ENCODE assay signal across 14 cellular contexts in the genomic region with DNA sequence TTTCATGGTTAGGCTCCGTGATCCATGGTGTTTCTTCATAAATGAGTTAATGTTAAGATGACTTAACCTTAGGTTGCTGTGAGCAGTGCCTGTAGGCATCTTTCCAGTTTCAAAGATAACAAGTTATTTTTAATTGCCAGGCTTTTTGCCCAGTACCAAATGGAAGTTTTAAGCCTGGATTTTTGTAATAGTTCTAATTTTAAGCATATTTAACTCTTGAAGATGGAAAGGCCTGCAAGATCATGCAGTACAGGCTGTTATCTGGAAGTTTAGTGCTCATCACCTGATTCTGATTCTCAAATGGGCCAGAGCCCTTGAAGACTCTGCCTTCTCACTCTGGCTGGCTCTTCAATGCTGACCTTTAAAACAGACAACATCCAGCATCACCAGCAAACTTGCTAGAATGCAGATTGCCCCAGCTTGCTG.
DNase-seq lines count a peak whose midpoint lies in the region; ATAC-seq and FAIRE-seq lines count a peak whose summit lies in the region.
"Had no signal": no experiment of that assay in that cellular context is flagged by ENCODE, and none has a peak within 500 bp of the region (broad histone marks: within the 10 kb centered on the region; RNA-seq: fewer than 3 reads in every experiment).

No MANE protein-coding gene starts in this region.

- no peak overlapping the region for H3K4me3 ChIP-seq in effector memory CD4-positive, alpha-beta T cell (ENCODE audit: insufficient read depth, low read depth, low read length, poor library complexity, severe bottlenecking)
- H3K4me3 ChIP-seq: upper lobe of right lung had no signal

- no peak for FAIRE-seq in RCC 7860 (lab: Jason Lieb, UNC)
- FAIRE-seq: A204.1, GM12891 had no signal

- peaks cover 4% of the 10 kb centered on the region for H3K9me3 ChIP-seq in effector memory CD4-positive, alpha-beta T cell (ENCODE audit: control insufficient read depth, low read length)
- H3K9me3 ChIP-seq: upper lobe of right lung had no signal

- peak; percentile 70 to 80 for ATAC-seq in left cardiac atrium
- ATAC-seq in stimulated activated effector memory CD8-positive, alpha-beta T cell treated with anti-CD3 and anti-CD28 coated beads, Interleukin-12 subunit alpha, Interleukin-12 subunit beta, amount 100 ng/mL, for 72 hours, result no peak
- no peak for ATAC-seq in GM21737 (IDR thresholded peaks at IDR 0.05; ENCODE audit: unreplicated experiment)
- ATAC-seq: foreskin keratinocyte, upper lobe of right lung had no signal

- H3K27ac ChIP-seq in effector memory CD4-positive, alpha-beta T cell (ENCODE audit: insufficient read depth, low read length, poor library complexity, severe bottlenecking), result no peak overlapping the region
- H3K27ac ChIP-seq: foreskin keratinocyte, upper lobe of right lung had no signal

- H3K4me3 Mint-ChIP-seq in T-helper 2 cell treated with Interferon-gamma antibody and Interleukin-4, amounts not matched to agents 5 μg/mL and 100 μg/mL, for 36 hours, result no peak overlapping the region
- peak overlapping the region; percentile 57 for H3K4me3 Mint-ChIP-seq in activated naive CD8-positive, alpha-beta T cell
- no peak overlapping the region for H3K4me3 Mint-ChIP-seq in stimulated activated effector memory CD8-positive, alpha-beta T cell treated with anti-CD3 and anti-CD28 coated beads, Interleukin-12 subunit alpha, Interleukin-12 subunit beta, amount 100 ng/mL, for 72 hours

- intact Hi-C loops in left cardiac atrium (cut with DNase I), result loop anchor here in 1 of 2 donors (10.0 kb wide), 1 partner anchor 71 kb away; no protein-coding TSS in a partner anchor

- H3K27ac Mint-ChIP-seq in T-helper 2 cell treated with Interferon-gamma antibody and Interleukin-4, amounts not matched to agents 5 μg/mL and 100 μg/mL, for 36 hours, result peak overlapping the region; percentile 51
- peak overlapping the region; percentile 91 for H3K27ac Mint-ChIP-seq in activated naive CD8-positive, alpha-beta T cell
- H3K27ac Mint-ChIP-seq in stimulated activated effector memory CD8-positive, alpha-beta T cell treated with anti-CD3 and anti-CD28 coated beads, Interleukin-12 subunit alpha, Interleukin-12 subunit beta, amount 100 ng/mL, for 72 hours, result peak overlapping the region; percentile 26

- peaks cover 68% of the 10 kb centered on the region for H3K36me3 Mint-ChIP-seq in T-helper 2 cell treated with Interferon-gamma antibody and Interleukin-4, amounts not matched to agents 5 μg/mL and 100 μg/mL, for 36 hours (ENCODE audit: low read depth)
- H3K36me3 Mint-ChIP-seq in activated naive CD8-positive, alpha-beta T cell, result peaks cover 27% of the 10 kb centered on the region
- peaks cover 94% of the 10 kb centered on the region for H3K36me3 Mint-ChIP-seq in stimulated activated effector memory CD8-positive, alpha-beta T cell treated with anti-CD3 and anti-CD28 coated beads, Interleukin-12 subunit alpha, Interleukin-12 subunit beta, amount 100 ng/mL, for 72 hours

- no peak for DNase-seq in T-helper 2 cell treated with Interferon-gamma antibody and Interleukin-4, amounts not matched to agents 5 μg/mL and 100 μg/mL, for 36 hours (ENCODE audit: low spot score)
- DNase-seq in T-helper 2 cell (no peak), left cardiac atrium (no peak), RCC 7860 (ENCODE audit: low spot score) (no peak)
- DNase-seq in stimulated activated effector memory CD8-positive, alpha-beta T cell treated with anti-CD3 and anti-CD28 coated beads, Interleukin-12 subunit alpha, Interleukin-12 subunit beta, amount 100 ng/mL, for 72 hours (ENCODE audit: low spot score in 2 of 2), result no peak
- DNase-seq in effector memory CD4-positive, alpha-beta T cell, result no peak
- DNase-seq: foreskin keratinocyte; NCI-H510A treated with DMSO at 0.1 percent for 48 hours; stimulated activated CD4-positive, alpha-beta T cell treated with anti-CD3 and anti-CD28 coated beads, Interleukin-2, amount 100 ng/mL, for 24 hours; upper lobe of right lung had no signal

- no peaks in the 10 kb centered on the region for H3K27me3 ChIP-seq in effector memory CD4-positive, alpha-beta T cell (replicated peaks; ENCODE audit: control insufficient read depth, insufficient read depth, low read length, poor library complexity, severe bottlenecking)
- H3K27me3 ChIP-seq: foreskin keratinocyte, upper lobe of right lung had no signal

- no peaks in the 10 kb centered on the region for H3K27me3 Mint-ChIP-seq in T-helper 2 cell treated with Interferon-gamma antibody and Interleukin-4, amounts not matched to agents 5 μg/mL and 100 μg/mL, for 36 hours (ENCODE audit: low read depth)
- H3K27me3 Mint-ChIP-seq in activated naive CD8-positive, alpha-beta T cell, result no peaks in the 10 kb centered on the region

- peaks cover 36% of the 10 kb centered on the region for H3K4me1 Mint-ChIP-seq in T-helper 2 cell treated with Interferon-gamma antibody and Interleukin-4, amounts not matched to agents 5 μg/mL and 100 μg/mL, for 36 hours (ENCODE audit: low read depth)
- peaks cover 86% of the 10 kb centered on the region for H3K4me1 Mint-ChIP-seq in activated naive CD8-positive, alpha-beta T cell (ENCODE audit: low read depth)
- peaks cover 76% of the 10 kb centered on the region for H3K4me1 Mint-ChIP-seq in stimulated activated effector memory CD8-positive, alpha-beta T cell treated with anti-CD3 and anti-CD28 coated beads, Interleukin-12 subunit alpha, Interleukin-12 subunit beta, amount 100 ng/mL, for 72 hours

- peaks cover 24% of the 10 kb centered on the region for H3K9me3 Mint-ChIP-seq in T-helper 2 cell treated with Interferon-gamma antibody and Interleukin-4, amounts not matched to agents 5 μg/mL and 100 μg/mL, for 36 hours
- peaks cover 4% of the 10 kb centered on the region for H3K9me3 Mint-ChIP-seq in activated naive CD8-positive, alpha-beta T cell (ENCODE audit: low read depth)
- no peaks in the 10 kb centered on the region for H3K9me3 Mint-ChIP-seq in stimulated activated effector memory CD8-positive, alpha-beta T cell treated with anti-CD3 and anti-CD28 coated beads, Interleukin-12 subunit alpha, Interleukin-12 subunit beta, amount 100 ng/mL, for 72 hours

- peaks cover 13% of the 10 kb centered on the region for H3K4me1 ChIP-seq in effector memory CD4-positive, alpha-beta T cell (ENCODE audit: control insufficient read depth, insufficient read depth, low read length, poor library complexity, severe bottlenecking)
- H3K4me1 ChIP-seq: foreskin keratinocyte had no signal

- peaks cover 31% of the 10 kb centered on the region for H3K36me3 ChIP-seq in effector memory CD4-positive, alpha-beta T cell (ENCODE audit: control insufficient read depth, insufficient read depth, low read length)

Comparison
In these comparisons a context has a peak if more than half of its experiments do, and no peak if none do; other contexts are left out.
1. H3K27ac Mint-ChIP-seq: peak in every context shown above with its lines; median percentile 91 in activated naive CD8-positive, alpha-beta T cell; 51 in T-helper 2 cell treated with Interferon-gamma antibody and Interleukin-4, amounts not matched to agents 5 μg/mL and 100 μg/mL, for 36 hours; 26 in stimulated activated effector memory CD8-positive, alpha-beta T cell treated with anti-CD3 and anti-CD28 coated beads, Interleukin-12 subunit alpha, Interleukin-12 subunit beta, amount 100 ng/mL, for 72 hours.
2. ATAC-seq: peak in left cardiac atrium (2 of 2); none in stimulated activated effector memory CD8-positive, alpha-beta T cell treated with anti-CD3 and anti-CD28 coated beads, Interleukin-12 subunit alpha, Interleukin-12 subunit beta, amount 100 ng/mL, for 72 hours (single experiment) and GM21737 (single experiment).